In genomic region chr16:14101415-14101814, GRCh38 we compare ENCODE assay signal across 19 cellular contexts. TPM values are rescaled to one million over a fixed set of nuclear protein-coding genes. Genes with fewer than 3 reads are reported as not detected.
DNase-seq lines count a peak whose midpoint lies in the region; ATAC-seq and TF ChIP-seq lines count a peak whose summit lies in the region.
"Had no signal": no experiment of that assay in that cellular context is flagged by ENCODE, and none has a peak within 500 bp of the region (broad histone marks: within the 10 kb centered on the region; RNA-seq: fewer than 3 reads in every experiment).

No MANE protein-coding gene starts in this region.

- H3K9me3 ChIP-seq in thyroid gland: no peaks in the 10 kb centered on the region
- H3K9me3 ChIP-seq in uterus: no peaks in the 10 kb centered on the region
- no peaks in the 10 kb centered on the region for H3K9me3 ChIP-seq in ascending aorta
- H3K9me3 ChIP-seq: lower lobe of right lung, spleen had no signal

- H3K27ac Mint-ChIP-seq in activated CD4-positive, alpha-beta T cell treated with anti-CD3 and anti-CD28 coated beads for 36 hours: no peak overlapping the region
- no peak overlapping the region for H3K27ac Mint-ChIP-seq in activated CD4-positive, alpha-beta T cell treated with anti-CD3 and anti-CD28 coated beads, Interleukin-2, amount 10 ng/mL, durations not matched to agents 24 days and 14 days
- no peak overlapping the region for H3K27ac Mint-ChIP-seq in activated naive CD4-positive, alpha-beta T cell treated with anti-CD3 and anti-CD28 coated beads for 36 hours

- no peaks in the 10 kb centered on the region for H3K27me3 ChIP-seq in thyroid gland
- no peaks in the 10 kb centered on the region for H3K27me3 ChIP-seq in uterus
- H3K27me3 ChIP-seq in ascending aorta: no peaks in the 10 kb centered on the region
- H3K27me3 ChIP-seq: spleen had no signal

- no peaks in the 10 kb centered on the region for H3K36me3 Mint-ChIP-seq in activated CD4-positive, alpha-beta T cell treated with anti-CD3 and anti-CD28 coated beads for 36 hours (ENCODE audit: low read depth)
- no peaks in the 10 kb centered on the region for H3K36me3 Mint-ChIP-seq in activated CD4-positive, alpha-beta T cell treated with anti-CD3 and anti-CD28 coated beads, Interleukin-2, amount 10 ng/mL, durations not matched to agents 24 days and 14 days (ENCODE audit: low read depth)
- H3K36me3 Mint-ChIP-seq in activated naive CD4-positive, alpha-beta T cell treated with anti-CD3 and anti-CD28 coated beads for 36 hours (ENCODE audit: low read depth): peaks cover 2% of the 10 kb centered on the region

- H3K4me3 Mint-ChIP-seq in activated CD4-positive, alpha-beta T cell treated with anti-CD3 and anti-CD28 coated beads for 36 hours: no peak overlapping the region
- no peak overlapping the region for H3K4me3 Mint-ChIP-seq in activated CD4-positive, alpha-beta T cell treated with anti-CD3 and anti-CD28 coated beads, Interleukin-2, amount 10 ng/mL, durations not matched to agents 24 days and 14 days
- H3K4me3 Mint-ChIP-seq in activated naive CD4-positive, alpha-beta T cell treated with anti-CD3 and anti-CD28 coated beads for 36 hours: no peak overlapping the region

- H3K4me1 Mint-ChIP-seq in activated CD4-positive, alpha-beta T cell treated with anti-CD3 and anti-CD28 coated beads for 36 hours: peaks cover 36% of the 10 kb centered on the region
- H3K4me1 Mint-ChIP-seq in activated CD4-positive, alpha-beta T cell treated with anti-CD3 and anti-CD28 coated beads, Interleukin-2, amount 10 ng/mL, durations not matched to agents 24 days and 14 days: peaks cover 5% of the 10 kb centered on the region
- H3K4me1 Mint-ChIP-seq in activated naive CD4-positive, alpha-beta T cell treated with anti-CD3 and anti-CD28 coated beads for 36 hours (ENCODE audit: low read depth): peaks cover 33% of the 10 kb centered on the region

- TF ChIP-seq CTCF in choroid plexus epithelial cell (conservative IDR thresholded peaks at IDR 0.05; ENCODE audit: low read depth, low read length) (no peak), thyroid gland (IDR thresholded peaks at IDR 0.05) (no peak), uterus (IDR thresholded peaks at IDR 0.05) (no peak), ascending aorta (IDR thresholded peaks at IDR 0.05) (no peak)

- CTCF ChIA-PET in activated CD4-positive, alpha-beta T cell treated with anti-CD3 and anti-CD28 coated beads for 36 hours (lab: Charles Lee): interaction anchor here (0.7 to 1.3 kb wide), 5 partner anchors 10 to 181 kb away, joined by 3 to 5 read pairs (median 3); partner anchors contain the start of gene ERCC4
- CTCF ChIA-PET in activated naive CD4-positive, alpha-beta T cell treated with anti-CD3 and anti-CD28 coated beads for 36 hours (lab: Charles Lee): interaction anchor here (0.6 kb wide), 1 partner anchor 110 kb away, joined by 3 read pairs; no protein-coding TSS in a partner anchor

- no peaks in the 10 kb centered on the region for H3K9me3 Mint-ChIP-seq in activated CD4-positive, alpha-beta T cell treated with anti-CD3 and anti-CD28 coated beads for 36 hours (ENCODE audit: low read depth)
- H3K9me3 Mint-ChIP-seq in activated CD4-positive, alpha-beta T cell treated with anti-CD3 and anti-CD28 coated beads, Interleukin-2, amount 10 ng/mL, durations not matched to agents 24 days and 14 days: no peaks in the 10 kb centered on the region
- H3K9me3 Mint-ChIP-seq in activated naive CD4-positive, alpha-beta T cell treated with anti-CD3 and anti-CD28 coated beads for 36 hours: no peaks in the 10 kb centered on the region

- no peak for DNase-seq in activated CD4-positive, alpha-beta T cell treated with anti-CD3 and anti-CD28 coated beads for 36 hours
- DNase-seq in activated CD4-positive, alpha-beta T cell treated with anti-CD3 and anti-CD28 coated beads, Interleukin-2, amount 10 ng/mL, durations not matched to agents 24 days and 14 days: no peak
- DNase-seq in choroid plexus epithelial cell (ENCODE audit: low read depth) (peak; percentile 32), thyroid gland (no peak), uterus (no peak), ascending aorta (ENCODE audit: low spot score in 2 of 2) (no peak)
- no peak for DNase-seq in activated naive CD4-positive, alpha-beta T cell treated with anti-CD3 and anti-CD28 coated beads for 36 hours
- DNase-seq: activated CD4-positive, alpha-beta T cell treated with anti-CD3 and anti-CD28 coated beads, Interleukin-2, amount 50 U/mL, for 1 hour; anterior cingulate cortex; COR-L47; KBM-7; lower lobe of right lung; NCI-H1694 treated with DMSO at 0.1 percent for 48 hours; NCI-H526 treated with DMSO at 0.1 percent for 48 hours; occipital lobe; spleen; substantia nigra had no signal

- POLR2A ChIA-PET in activated CD4-positive, alpha-beta T cell treated with anti-CD3 and anti-CD28 coated beads for 36 hours (lab: Charles Lee): no interaction called here

- intact Hi-C loops in activated CD4-positive, alpha-beta T cell treated with anti-CD3 and anti-CD28 coated beads for 36 hours (cut with DNase I, micrococcal nuclease): loop anchor here in 1 of 2 experiments (5.0 kb wide), 1 partner anchor 49 kb away; no protein-coding TSS in a partner anchor
- intact Hi-C loops in activated CD4-positive, alpha-beta T cell treated with anti-CD3 and anti-CD28 coated beads, Interleukin-2, amount 10 ng/mL, durations not matched to agents 24 days and 14 days (cut with micrococcal nuclease): no loop called here
- intact Hi-C loops in thyroid gland (cut with DNase I) (no loop called here), uterus (cut with DNase I; ENCODE audit: low total_unique reads) (no loop called here), ascending aorta (cut with DNase I) (no loop called here)
- intact Hi-C loops in activated naive CD4-positive, alpha-beta T cell treated with anti-CD3 and anti-CD28 coated beads for 36 hours (cut with micrococcal nuclease): no loop called here

- H3K27me3 Mint-ChIP-seq in activated CD4-positive, alpha-beta T cell treated with anti-CD3 and anti-CD28 coated beads for 36 hours: no peaks in the 10 kb centered on the region
- no peaks in the 10 kb centered on the region for H3K27me3 Mint-ChIP-seq in activated CD4-positive, alpha-beta T cell treated with anti-CD3 and anti-CD28 coated beads, Interleukin-2, amount 10 ng/mL, durations not matched to agents 24 days and 14 days
- H3K27me3 Mint-ChIP-seq in activated naive CD4-positive, alpha-beta T cell treated with anti-CD3 and anti-CD28 coated beads for 36 hours (ENCODE audit: low read depth): no peaks in the 10 kb centered on the region

- ATAC-seq in activated CD4-positive, alpha-beta T cell treated with anti-CD3 and anti-CD28 coated beads for 36 hours: peak; percentile 51
- ATAC-seq in HG03520 (IDR thresholded peaks at IDR 0.05; ENCODE audit: unreplicated experiment): peak; percentile 63
- ATAC-seq: Right ventricle myocardium inferior had no signal

- TF ChIP-seq POLR2A in thyroid gland (IDR thresholded peaks at IDR 0.05) (no peak), uterus (IDR thresholded peaks at IDR 0.05) (no peak)

- H3K4me1 ChIP-seq in thyroid gland (peaks cover 78 to 83% of the 10 kb centered on the region in 2 donors), uterus (no peaks in the 10 kb centered on the region), ascending aorta (peaks cover 0 to 8% of the 10 kb centered on the region in 2 donors)

- no peak overlapping the region for H3K4me3 ChIP-seq in choroid plexus epithelial cell (ENCODE audit: low read depth, low read length)
- H3K4me3 ChIP-seq in thyroid gland (replicated peaks in 1 of 3): no peak overlapping the region
- no peak overlapping the region for H3K4me3 ChIP-seq in uterus
- H3K4me3 ChIP-seq in ascending aorta: no peak overlapping the region
- H3K4me3 ChIP-seq: lower lobe of right lung, spleen had no signal

- H3K36me3 ChIP-seq in thyroid gland: no peaks in the 10 kb centered on the region
- no peaks in the 10 kb centered on the region for H3K36me3 ChIP-seq in uterus
- no peaks in the 10 kb centered on the region for H3K36me3 ChIP-seq in ascending aorta
- H3K36me3 ChIP-seq: lower lobe of right lung, spleen had no signal

- H3K27ac ChIP-seq in thyroid gland: peak overlapping the region; percentile 52 to 96 (median 90)
- no peak overlapping the region for H3K27ac ChIP-seq in uterus
- H3K27ac ChIP-seq in ascending aorta: no peak overlapping the region
- H3K27ac ChIP-seq: lower lobe of right lung, spleen had no signal

RNA-seq across cellular contexts. Expression of gene MRTFB, which starts 30.3 kb away (rescaled TPM):
- total RNA-seq in activated CD4-positive, alpha-beta T cell treated with anti-CD3 and anti-CD28 coated beads for 36 hours: 10 to 100 TPM in 1 of 2 experiments, 1 to 10 TPM in 1; 9.6 to 16.9 TPM
- 13.1 and 15.0 TPM in 2 replicates for total RNA-seq in activated CD4-positive, alpha-beta T cell treated with anti-CD3 and anti-CD28 coated beads, Interleukin-2, amount 10 ng/mL, durations not matched to agents 24 days and 14 days
- total RNA-seq in thyroid gland: 100 to 1,000 TPM in 1 of 4 donors, 10 to 100 TPM in 3; 51.2 to 131 (median 74.0) TPM
- total RNA-seq in activated naive CD4-positive, alpha-beta T cell treated with anti-CD3 and anti-CD28 coated beads for 36 hours: 1 to 10 TPM; 8.2 to 8.4 TPM
- 100 to 1,000 TPM in 1 of 4 donors, 10 to 100 TPM in 3; 49.8 to 178 (median 75.1) TPM for total RNA-seq in uterus
- total RNA-seq in ascending aorta: 89.4 TPM

Comparison
In these comparisons a context has a peak if more than half of its experiments do, and no peak if none do; other contexts are left out.
1. H3K27ac ChIP-seq: peak in thyroid gland (3 of 3); none in uterus (0 of 2) and ascending aorta (0 of 2).